Comparison of ENCODE assay signal across 8 cellular contexts in the genomic region with DNA sequence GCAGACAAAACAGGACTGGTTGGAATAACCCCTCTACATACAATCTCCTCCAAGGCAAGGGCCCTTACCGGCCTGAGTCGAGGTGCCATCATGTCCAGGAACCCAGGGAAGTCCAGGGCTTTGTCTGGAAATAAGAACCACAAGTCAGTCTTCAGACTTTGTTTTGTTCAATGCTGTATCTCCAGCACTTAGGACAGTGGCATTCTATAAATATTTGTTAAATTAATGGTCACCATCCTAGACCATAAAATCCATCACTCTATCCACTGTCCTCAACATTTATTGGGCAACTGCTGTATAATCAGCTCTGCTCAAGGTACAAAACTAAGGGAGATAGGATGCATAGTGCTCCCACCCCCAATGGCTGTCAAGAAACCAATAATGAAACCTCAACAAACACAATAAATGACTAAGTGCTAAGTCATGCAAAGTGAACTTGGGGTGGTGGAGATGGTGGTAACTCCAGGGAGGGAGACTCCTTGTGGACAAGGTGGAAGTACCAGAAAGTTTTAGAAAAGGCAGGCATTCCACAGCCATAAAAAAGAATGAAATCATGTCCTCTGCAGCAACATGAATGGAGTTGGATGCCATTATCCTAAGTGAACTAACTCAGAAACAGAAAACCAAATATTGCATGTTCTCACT. TPM values are rescaled to one million over a fixed set of nuclear protein-coding genes. Genes with fewer than 3 reads are reported as not detected.
A peak's percentile ranks its signal among the peaks of the same experiment; 100 is the strongest.
DNase-seq lines count a peak whose midpoint lies in the region; ATAC-seq, FAIRE-seq and TF ChIP-seq lines count a peak whose summit lies in the region.

No MANE protein-coding gene starts in this region.

- peaks cover 13% of the 10 kb centered on the region for H3K4me1 ChIP-seq in DND-41 (ENCODE audit: insufficient read depth, low read length)
- no peaks in the 10 kb centered on the region for H3K4me1 ChIP-seq in pancreas

- H3K4me3 ChIP-seq in DND-41 (ENCODE audit: low read depth in 1 of 2, low read length in 2 of 2), result no peak overlapping the region
- H3K4me3 ChIP-seq in astrocyte of the cerebellum (ENCODE audit: low read depth, low read length), result no peak overlapping the region
- H3K4me3 ChIP-seq in pancreas, result no peak overlapping the region

- 77 to 87% methylated on average over 2 of the region's 2 CpGs for WGBS in pancreas, 2 donors

- H3K9me3 ChIP-seq in DND-41 (ENCODE audit: insufficient read depth, low read length, severe bottlenecking), result no peaks in the 10 kb centered on the region
- no peaks in the 10 kb centered on the region for H3K9me3 ChIP-seq in pancreas

- in situ Hi-C loops in astrocyte of the cerebellum (cut with HindIII; ENCODE audit: low sequenced_read_pairs), result no loop called here

- FAIRE-seq in pancreas (lab: Jason Lieb, UNC), result no peak

- 0 out of 2 replicates have a peak, but pooled peaks cover 3% of the 10 kb centered on the region for H4K20me1 ChIP-seq in DND-41 (ENCODE audit: insufficient read depth, low read length)

- H3K4me2 ChIP-seq in DND-41 (ENCODE audit: insufficient read depth, low read length), result no peak overlapping the region

- no peaks in the 10 kb centered on the region for H3K79me2 ChIP-seq in DND-41 (ENCODE audit: insufficient read depth, low read length)

- no peak overlapping the region for H3K9ac ChIP-seq in DND-41 (ENCODE audit: low read depth, low read length)

- H2AFZ ChIP-seq in DND-41 (ENCODE audit: low read depth, low read length), result no peak overlapping the region

- H3K27ac ChIP-seq in DND-41 (ENCODE audit: low read length) (no peak overlapping the region), pancreas (no peak overlapping the region)

- no peaks in the 10 kb centered on the region for H3K27me3 ChIP-seq in DND-41 (ENCODE audit: insufficient read depth, low read length, poor library complexity)
- H3K27me3 ChIP-seq in pancreas, result no peaks in the 10 kb centered on the region

- no peaks in the 10 kb centered on the region for H3K36me3 ChIP-seq in DND-41 (ENCODE audit: insufficient read depth, low read length)
- H3K36me3 ChIP-seq in pancreas, result no peaks in the 10 kb centered on the region

- DNase-seq in DND-41 (no peak), HPDE6-E6E7 (ENCODE audit: extremely low spot score) (peak; percentile 86), astrocyte of the cerebellum (ENCODE audit: low read depth) (peak; percentile 56), pancreas (no peak), amniotic stem cell (lab: John Stamatoyannopoulos, UW) (no peak), GF-D8 (lab: John Stamatoyannopoulos, UW) (no peak)

- ATAC-seq in DND-41 (ENCODE audit: insufficient read depth, low read depth) (no peak), GM19463 (IDR thresholded peaks at IDR 0.05; ENCODE audit: unreplicated experiment) (peak; percentile 56), pancreas (no peak), GM21737 (IDR thresholded peaks at IDR 0.05; ENCODE audit: unreplicated experiment) (no peak)

- intact Hi-C loops in pancreas (cut with DNase I), result no loop called here

- TF ChIP-seq CTCF in DND-41 (IDR thresholded peaks at IDR 0.05; ENCODE audit: borderline replicate concordance, extremely low read depth, low read length, poor library complexity, severe bottlenecking) (peak; percentile 7), astrocyte of the cerebellum (IDR thresholded peaks at IDR 0.05; ENCODE audit: low read depth, low read length, missing control alignments) (peak; percentile 55), pancreas (IDR thresholded peaks at IDR 0.05) (no peak)

RNA-seq across cellular contexts. Expression of gene RELL2, which starts 5.0 kb away (rescaled TPM):
- total RNA-seq in pancreas, result 1 to 10 TPM in 3 of 6 donors, under 1 TPM in 3; 0.67 to 2.2 (median 1.1) TPM
- polyA plus RNA-seq in pancreas, result 1 to 10 TPM; 7.1 to 9.0 TPM

RNA-seq across cellular contexts. Expression of gene HDAC3, which starts 5.1 kb away (rescaled TPM):
- 10 to 100 TPM; 17.8 to 28.5 (median 26.0) TPM for total RNA-seq in pancreas
- polyA plus RNA-seq in pancreas, result 10 to 100 TPM; 30.5 to 68.9 TPM

RNA-seq across cellular contexts. Expression of gene FCHSD1, which starts 9.5 kb away (rescaled TPM):
- total RNA-seq in pancreas, result 10 to 100 TPM in 1 of 6 donors, 1 to 10 TPM in 5; 4.8 to 18.3 (median 7.7) TPM
- polyA plus RNA-seq in pancreas, result 10 to 100 TPM; 20.0 to 22.4 TPM

RNA-seq across cellular contexts. Expression of gene DIAPH1, which starts 23.0 kb away (rescaled TPM):
- 10 to 100 TPM; 41.1 to 72.7 (median 61.0) TPM for total RNA-seq in pancreas
- 10 to 100 TPM; 28.9 to 41.2 TPM for polyA plus RNA-seq in pancreas

RNA-seq across cellular contexts. Expression of gene ARAP3, which starts 40.3 kb away (rescaled TPM):
- 1 to 10 TPM; 1.2 to 4.9 (median 1.8) TPM for total RNA-seq in pancreas
- 10 to 100 TPM in 1 of 2 donors, 1 to 10 TPM in 1; 6.2 to 11.9 TPM for polyA plus RNA-seq in pancreas

Comparison
In these comparisons a context has a peak if more than half of its experiments do, and no peak if none do; other contexts are left out.
1. DNase-seq: peak in HPDE6-E6E7 (single experiment) and astrocyte of the cerebellum (single experiment); none in DND-41 (single experiment), pancreas (0 of 6), amniotic stem cell (single experiment) and GF-D8 (single experiment).
2. CTCF ChIP-seq: peak in DND-41 (single experiment) and astrocyte of the cerebellum (single experiment); none in pancreas (0 of 4).